In the genomic region with DNA sequence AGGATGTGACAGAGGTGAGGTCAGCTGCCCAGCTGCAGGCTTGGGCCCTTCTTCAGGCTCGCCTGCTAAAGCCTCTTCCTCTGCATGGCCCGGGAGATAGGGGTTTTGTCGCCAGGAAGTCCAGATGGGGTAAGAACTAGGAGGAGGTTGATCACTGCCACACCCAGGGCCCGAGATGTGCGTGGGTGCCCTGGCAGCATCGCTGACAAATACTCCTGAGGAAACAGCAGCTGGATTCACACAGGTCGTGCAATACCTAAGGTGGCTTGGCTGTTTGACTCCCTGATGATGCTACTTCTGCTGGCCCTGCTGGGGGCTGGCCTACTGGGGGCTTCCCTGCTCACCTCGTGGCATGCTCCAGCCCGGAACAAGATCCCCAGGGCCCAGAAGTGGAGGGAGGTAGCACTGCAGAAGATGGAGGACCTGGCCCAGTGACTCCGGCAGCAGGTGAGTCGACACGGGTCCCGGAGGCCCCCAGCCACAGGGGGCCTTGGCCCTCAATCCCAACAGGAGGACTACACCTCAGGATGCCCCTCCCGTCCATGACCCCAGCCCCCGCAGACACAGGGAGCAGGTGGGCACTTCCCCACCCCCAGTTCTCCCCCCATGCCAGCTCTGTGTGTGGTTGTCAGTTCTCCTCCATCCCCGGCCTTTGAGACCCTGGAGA, we compare ENCODE assay signal across 1 cellular context.
A peak's percentile ranks its signal among the peaks of the same experiment; 100 is the strongest.
TF ChIP-seq lines count a peak whose summit lies in the region.

No MANE protein-coding gene starts in this region.

TF ChIP-seq in K562, 482 proteins besides CTCF, POLR2A, EP300 and RAD21:
- TF ChIP-seq CBFA2T3 (IDR thresholded peaks at IDR 0.05) (0 out of 2 replicates have a peak, but pooled peaks have one; percentile 14), ZNF165 (CRISPR knock-in tag; IDR thresholded peaks at IDR 0.05; ENCODE audit: borderline replicate concordance) (no peak), ETV5 (CRISPR knock-in tag; IDR thresholded peaks at IDR 0.05; ENCODE audit: low read depth) (0 out of 2 replicates have a peak, but pooled peaks have one; percentile 27), SRSF9 (IDR thresholded peaks at IDR 0.05; ENCODE audit: borderline replicate concordance, low read depth, low read length) (no peak)
- TF ChIP-seq, protein P1, sequence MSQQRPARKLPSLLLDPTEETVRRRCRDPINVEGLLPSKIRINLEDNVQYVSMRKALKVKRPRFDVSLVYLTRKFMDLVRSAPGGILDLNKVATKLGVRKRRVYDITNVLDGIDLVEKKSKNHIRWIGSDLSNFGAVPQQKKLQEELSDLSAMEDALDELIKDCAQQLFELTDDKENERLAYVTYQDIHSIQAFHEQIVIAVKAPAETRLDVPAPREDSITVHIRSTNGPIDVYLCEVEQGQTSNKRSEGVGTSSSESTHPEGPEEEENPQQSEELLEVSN (IDR thresholded peaks at IDR 0.05; ENCODE audit: borderline replicate concordance in 1 of 2, extremely low read depth in 1 of 2, insufficient read depth in 1 of 2, insufficient read length in 1 of 2, low read depth in 1 of 2, low read length in 1 of 2, poor library complexity in 1 of 2, severe bottlenecking in 1 of 2), result no peak
